Comparison of ENCODE assay signal across 8 cellular contexts in the genomic region with DNA sequence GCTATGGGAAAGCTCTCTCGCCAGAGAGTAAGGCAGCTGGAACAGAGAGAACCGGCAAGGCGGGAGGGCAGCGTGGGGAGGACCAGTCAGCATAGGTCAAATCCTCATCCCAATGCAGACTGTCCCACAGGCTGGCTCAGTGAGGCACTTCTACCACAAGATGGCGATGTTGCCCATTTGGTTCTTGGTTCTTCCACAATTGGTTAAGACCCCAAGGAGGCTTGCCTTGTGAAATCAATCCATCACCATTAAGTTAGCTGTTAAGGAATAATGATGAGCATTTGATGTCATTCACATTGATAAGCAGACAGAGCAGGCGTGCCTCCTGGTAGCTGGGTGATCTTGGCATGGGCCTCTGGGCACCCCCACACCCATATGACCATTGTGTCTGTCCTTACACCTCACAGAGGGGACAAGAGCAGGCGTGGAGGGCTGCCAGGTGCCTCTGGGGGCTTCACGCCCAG. TPM values are rescaled to one million over a fixed set of nuclear protein-coding genes. Genes with fewer than 3 reads are reported as not detected.
DNase-seq lines count a peak whose midpoint lies in the region; ATAC-seq and TF ChIP-seq lines count a peak whose summit lies in the region.

No MANE protein-coding gene starts in this region.

- H3K36me3 ChIP-seq in Loucy (ENCODE audit: insufficient read depth, low read length) (no peaks in the 10 kb centered on the region), adipocyte (ENCODE audit: control insufficient read depth, insufficient read depth, low read length, severe bottlenecking) (no peaks in the 10 kb centered on the region), left ventricle myocardium inferior (no peaks in the 10 kb centered on the region)

- no peak overlapping the region for H2AFZ ChIP-seq in Loucy (ENCODE audit: low read length)

- DNase-seq in DMS 273 treated with DMSO at 0.1 percent for 48 hours (lab: John Stamatoyannopoulos, UW) (peak; percentile 34), SKM-1 (lab: John Stamatoyannopoulos, UW; ENCODE audit: unreplicated experiment) (peak; percentile 13), adipocyte (ENCODE audit: low read depth) (peak; percentile 93), left ventricle myocardium inferior (peak; percentile 47), putamen (ENCODE audit: low spot score) (peak; percentile 48)

- no peaks in the 10 kb centered on the region for H3K9me2 ChIP-seq in Loucy (replicated peaks; ENCODE audit: low read depth, low read length)

- H3K9ac ChIP-seq in Loucy (ENCODE audit: low read depth, low read length, poor library complexity, severe bottlenecking), result no peak overlapping the region
- H3K9ac ChIP-seq in adipocyte (ENCODE audit: low read length), result no peak overlapping the region

- H3K4me1 ChIP-seq in Loucy (ENCODE audit: insufficient read depth, low read length, poor library complexity, severe bottlenecking), result no peaks in the 10 kb centered on the region
- peaks cover 10% of the 10 kb centered on the region for H3K4me1 ChIP-seq in adipocyte (ENCODE audit: control insufficient read depth, insufficient read depth, low read length)
- no peaks in the 10 kb centered on the region for H3K4me1 ChIP-seq in left ventricle myocardium inferior

- intact Hi-C loops in left ventricle myocardium inferior (cut with micrococcal nuclease), result loop anchor here (10.0 kb wide), 1 partner anchor 163 kb away; a partner anchor contains a TSS

- no peaks in the 10 kb centered on the region for H3K9me3 ChIP-seq in Loucy (ENCODE audit: insufficient read depth, low read depth, low read length)
- no peaks in the 10 kb centered on the region for H3K9me3 ChIP-seq in adipocyte (ENCODE audit: control insufficient read depth, low read length)
- no peaks in the 10 kb centered on the region for H3K9me3 ChIP-seq in left ventricle myocardium inferior (replicated peaks)

- ATAC-seq in GM21529 (IDR thresholded peaks at IDR 0.05; ENCODE audit: unreplicated experiment) (peak; percentile 75), HG02973 (IDR thresholded peaks at IDR 0.05; ENCODE audit: unreplicated experiment) (no peak)

- no peak overlapping the region for H3K4me2 ChIP-seq in Loucy (ENCODE audit: low read depth, low read length, poor library complexity, severe bottlenecking)

- no peaks in the 10 kb centered on the region for H3F3A ChIP-seq in Loucy (ENCODE audit: low read depth)

- H3K4me3 ChIP-seq in Loucy (ENCODE audit: low read length, poor library complexity, severe bottlenecking) (no peak overlapping the region), adipocyte (ENCODE audit: low read length) (no peak overlapping the region), left ventricle myocardium inferior (no peak overlapping the region)

- H3K27ac ChIP-seq in left ventricle myocardium inferior (replicated peaks), result no peak overlapping the region

- no peaks in the 10 kb centered on the region for H3K27me3 ChIP-seq in Loucy (ENCODE audit: insufficient read depth, low read length, poor library complexity, severe bottlenecking)
- peaks cover 11% of the 10 kb centered on the region for H3K27me3 ChIP-seq in adipocyte (replicated peaks; ENCODE audit: control insufficient read depth, insufficient read depth, low read length)
- H3K27me3 ChIP-seq in left ventricle myocardium inferior (ENCODE audit: low read depth), result no peaks in the 10 kb centered on the region

- TF ChIP-seq CTCF in Loucy (conservative IDR thresholded peaks at IDR 0.05; ENCODE audit: low read length) (peak; percentile 95), left ventricle myocardium inferior (IDR thresholded peaks at IDR 0.05; ENCODE audit: borderline replicate concordance) (peak; percentile 91)

- no peaks in the 10 kb centered on the region for H3K79me2 ChIP-seq in Loucy (ENCODE audit: insufficient read depth, low read length)

- no peaks in the 10 kb centered on the region for H4K20me1 ChIP-seq in Loucy (ENCODE audit: insufficient read depth, low read length, poor library complexity, severe bottlenecking)

RNA-seq across cellular contexts. Expression of a gene that starts 2.4 kb away (rescaled TPM):
- not detected for total RNA-seq in left ventricle myocardium inferior

RNA-seq across cellular contexts. Expression of a gene that starts 10.8 kb away (rescaled TPM):
- total RNA-seq in left ventricle myocardium inferior, result not detected

RNA-seq across cellular contexts. Expression of a gene that starts 20.6 kb away (rescaled TPM):
- total RNA-seq in left ventricle myocardium inferior, result 5.2 TPM

RNA-seq across cellular contexts. Expression of a gene that starts 49.0 kb away (rescaled TPM):
- not detected for total RNA-seq in left ventricle myocardium inferior

Comparison
In these comparisons a context has a peak if more than half of its experiments do, and no peak if none do; other contexts are left out.
1. DNase-seq: peak in every context shown above with its lines; median percentile 93 in adipocyte; 48 in putamen; 47 in left ventricle myocardium inferior; 34 in DMS 273 treated with DMSO at 0.1 percent for 48 hours; 13 in SKM-1.